ENCODE assay signal across 26 cellular contexts in the genomic region with DNA sequence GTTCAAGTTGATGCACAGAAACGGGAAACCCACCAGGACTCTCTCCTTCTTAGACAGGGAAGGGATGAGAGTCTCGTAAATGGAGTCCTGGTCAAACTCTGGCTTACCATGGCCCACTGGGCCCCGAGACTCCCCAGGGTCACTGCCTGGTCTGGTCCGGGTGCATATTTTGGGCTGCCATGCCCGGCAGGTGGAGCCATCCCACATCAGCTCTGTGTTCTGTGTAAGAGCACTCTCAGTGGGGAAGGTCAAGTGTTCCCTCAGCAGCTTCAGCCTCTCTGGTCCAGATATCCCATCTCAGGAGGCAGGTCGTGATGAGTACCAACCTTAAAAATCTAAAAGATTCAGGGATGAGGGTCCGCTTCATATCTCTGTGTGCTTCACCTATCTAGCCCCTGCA.
DNase-seq lines count a peak whose midpoint lies in the region; ATAC-seq and TF ChIP-seq lines count a peak whose summit lies in the region.
"Had no signal": no experiment of that assay in that cellular context is flagged by ENCODE, and none has a peak within 500 bp of the region (broad histone marks: within the 10 kb centered on the region; RNA-seq: fewer than 3 reads in every experiment).

No MANE protein-coding gene starts in this region.

- no peak overlapping the region for H3K4me3 ChIP-seq in GM06990 (replicated peaks; ENCODE audit: low read depth, low read length)
- H3K4me3 ChIP-seq in sigmoid colon = no peak overlapping the region
- H3K4me3 ChIP-seq in body of pancreas = no peak overlapping the region
- H3K4me3 ChIP-seq in heart left ventricle = no peak overlapping the region
- H3K4me3 ChIP-seq: ascending aorta, esophagus squamous epithelium, neural progenitor cell, spleen, tibial nerve had no signal

- intact Hi-C loops in sigmoid colon (cut with DNase I) (no loop called here), body of pancreas (cut with DNase I) (no loop called here), heart left ventricle (cut with DNase I) (no loop called here)

- H3K27me3 ChIP-seq in GM06990 (replicated peaks; ENCODE audit: control insufficient read depth, insufficient read depth, low read length) = no peaks in the 10 kb centered on the region; the same call in 1 of the 2 replicates
- peaks cover 0 to 33% (median 6%) of the 10 kb centered on the region in 3 donors for H3K27me3 ChIP-seq in sigmoid colon
- H3K27me3 ChIP-seq in body of pancreas = no peaks in the 10 kb centered on the region
- peaks cover 0 to 31% (median 9%) of the 10 kb centered on the region in 9 donors for H3K27me3 ChIP-seq in heart left ventricle
- H3K27me3 ChIP-seq: ascending aorta, neural progenitor cell had no signal

- TF ChIP-seq POLR2A in sigmoid colon (IDR thresholded peaks at IDR 0.05) (no peak), body of pancreas (IDR thresholded peaks at IDR 0.05) (no peak), heart left ventricle (IDR thresholded peaks at IDR 0.05) (no peak)

- H3K9me3 ChIP-seq in sigmoid colon = no peaks in the 10 kb centered on the region
- H3K9me3 ChIP-seq in body of pancreas = no peaks in the 10 kb centered on the region
- no peaks in the 10 kb centered on the region for H3K9me3 ChIP-seq in heart left ventricle
- H3K9me3 ChIP-seq: ascending aorta, esophagus squamous epithelium, spleen, tibial nerve had no signal

- TF ChIP-seq EP300 in sigmoid colon (IDR thresholded peaks at IDR 0.05) = no peak

- H3K4me1 ChIP-seq in sigmoid colon (no peaks in the 10 kb centered on the region), body of pancreas (no peaks in the 10 kb centered on the region), heart left ventricle (no peaks in the 10 kb centered on the region)
- H3K4me1 ChIP-seq: ascending aorta, esophagus squamous epithelium, spleen, tibial nerve had no signal

- WGBS in sigmoid colon, 2 donors = 77 to 86% methylated on average over 7 of the region's 7 CpGs
- 52 to 56% methylated on average over 7 of the region's 7 CpGs for WGBS in body of pancreas, 2 donors
- WGBS in heart left ventricle, 4 donors = 77 to 85% (median 83%) methylated on average over 7 of the region's 7 CpGs

- no peaks in the 10 kb centered on the region for H3K36me3 ChIP-seq in GM06990 (ENCODE audit: control insufficient read depth, insufficient read depth, low read length)
- H3K36me3 ChIP-seq in sigmoid colon = no peaks in the 10 kb centered on the region
- H3K36me3 ChIP-seq in body of pancreas (replicated peaks in 1 of 2; ENCODE audit: insufficient read depth in 1 of 2, low read depth in 2 of 2) = no peaks in the 10 kb centered on the region
- H3K36me3 ChIP-seq in heart left ventricle = no peaks in the 10 kb centered on the region
- H3K36me3 ChIP-seq: ascending aorta, esophagus squamous epithelium, neural progenitor cell, spleen, tibial nerve had no signal

- H3K27ac ChIP-seq in sigmoid colon (no peak overlapping the region), body of pancreas (no peak overlapping the region), heart left ventricle (no peak overlapping the region)
- H3K27ac ChIP-seq: ascending aorta, esophagus squamous epithelium, neural progenitor cell, spleen, tibial nerve had no signal

- DNase-seq in GM06990 (ENCODE audit: extremely low read depth, insufficient read length) (no peak), HuH-7.5 (ENCODE audit: low spot score) (peak; percentile 24), SK-MEL-5 (ENCODE audit: low read depth, low spot score) (peak; percentile 39), sigmoid colon (peak; percentile 37), body of pancreas (no peak), heart left ventricle (no peak), NCI-H1105 (lab: John Stamatoyannopoulos, UW) (no peak)
- DNase-seq: activated CD4-positive, alpha-beta T cell treated with anti-CD3 and anti-CD28 coated beads for 4 hours; activated gamma-delta T cell; activated naive CD8-positive, alpha-beta T cell treated with anti-CD3 and anti-CD28 coated beads, Interleukin-2, amount 10 ng/mL, durations not matched to agents 7 days and 5 days; activated T-cell treated with anti-CD3 and anti-CD28 coated beads, Interleukin-2, amount 50 U/mL, for 24 hours; CD4-positive, CD25-positive, alpha-beta regulatory T cell; cortex of kidney; esophagus squamous epithelium; foreskin melanocyte; left colon; NCI-H1436; NCI-H82; posterior cingulate gyrus; right cardiac atrium; spleen; stimulated activated CD4-positive, alpha-beta T cell treated with anti-CD3 and anti-CD28 coated beads, Interleukin-2, amount 100 ng/mL, for 48 hours had no signal

- no peak for ATAC-seq in body of pancreas
- no peak for ATAC-seq in heart left ventricle
- ATAC-seq: left colon, right cardiac atrium, Right ventricle myocardium inferior had no signal

- in situ Hi-C loops in SK-MEL-5 (cut with HindIII; ENCODE audit: low pct_unique_long_range_greater_than_20kb, low sequenced_read_pairs) = no loop called here

- TF ChIP-seq CTCF in GM06990 (IDR thresholded peaks at IDR 0.05; ENCODE audit: insufficient read depth, low read length, poor library complexity, severe bottlenecking) = peak; percentile 29
- TF ChIP-seq CTCF in sigmoid colon (IDR thresholded peaks at IDR 0.05) = no peak
- no peak for TF ChIP-seq CTCF in body of pancreas (IDR thresholded peaks at IDR 0.05)
- no peak for TF ChIP-seq CTCF in heart left ventricle (IDR thresholded peaks at IDR 0.05)

Comparison
In these comparisons a context has a peak if more than half of its experiments do, and no peak if none do; other contexts are left out.
1. DNase-seq: peak in HuH-7.5 (single experiment), SK-MEL-5 (single experiment) and sigmoid colon (single experiment); none in GM06990 (single experiment), body of pancreas (0 of 4), heart left ventricle (0 of 5) and NCI-H1105 (single experiment).